Comparison of ENCODE assay signal across 1 cellular context in genomic region chr6:112665114-112665513, GRCh38.
A peak's percentile ranks its signal among the peaks of the same experiment; 100 is the strongest.
TF ChIP-seq lines count a peak whose summit lies in the region.

No MANE protein-coding gene starts in this region.

TF ChIP-seq in HepG2, 621 proteins besides CTCF, POLR2A, EP300 and RAD21:
- TF ChIP-seq USF2 (IDR thresholded peaks at IDR 0.05; ENCODE audit: low read depth, low read length) (0 out of 2 replicates have a peak, but pooled peaks have one; percentile 3), USF2 (CRISPR knock-in tag; IDR thresholded peaks at IDR 0.05; ENCODE audit: borderline replicate concordance) (no peak), ARID5B (CRISPR knock-in tag; IDR thresholded peaks at IDR 0.05) (no peak)
